ENCODE assay signal across 8 cellular contexts in the genomic region with DNA sequence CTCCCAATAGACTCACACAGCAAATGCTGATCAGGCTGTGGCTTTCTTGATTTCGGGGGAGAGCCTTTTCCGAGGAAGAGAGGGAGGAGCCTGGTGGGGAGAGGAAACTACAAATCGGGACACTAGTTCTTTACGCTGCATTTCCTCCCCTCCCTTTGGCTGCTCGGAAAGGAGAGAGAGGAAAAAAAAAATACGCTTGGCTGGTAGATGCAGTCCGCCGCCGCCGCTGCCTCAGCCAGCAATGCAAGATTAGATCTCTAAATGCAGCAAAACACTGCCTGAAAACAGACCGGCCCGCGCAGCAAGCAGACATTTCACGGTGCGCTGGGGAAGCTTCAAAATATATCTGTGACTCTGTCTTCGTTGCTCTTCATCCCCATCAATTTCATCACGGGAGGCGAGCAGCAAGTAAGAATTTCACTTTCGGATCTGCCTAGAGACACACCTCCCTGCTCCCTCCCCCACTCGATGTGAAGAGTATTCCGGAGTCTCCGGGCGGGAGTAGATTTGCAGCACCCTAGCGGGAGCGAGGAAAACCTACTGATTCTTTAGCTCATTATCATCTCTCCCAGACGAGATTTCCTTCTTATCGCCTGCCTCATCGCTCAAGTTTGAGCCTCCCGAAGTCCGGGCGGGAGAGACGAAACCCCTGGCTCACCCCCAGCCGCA. TPM values are rescaled to one million over a fixed set of nuclear protein-coding genes. Genes with fewer than 3 reads are reported as not detected.
DNase-seq lines count a peak whose midpoint lies in the region; ATAC-seq lines count a peak whose summit lies in the region.

A gene with protein sequence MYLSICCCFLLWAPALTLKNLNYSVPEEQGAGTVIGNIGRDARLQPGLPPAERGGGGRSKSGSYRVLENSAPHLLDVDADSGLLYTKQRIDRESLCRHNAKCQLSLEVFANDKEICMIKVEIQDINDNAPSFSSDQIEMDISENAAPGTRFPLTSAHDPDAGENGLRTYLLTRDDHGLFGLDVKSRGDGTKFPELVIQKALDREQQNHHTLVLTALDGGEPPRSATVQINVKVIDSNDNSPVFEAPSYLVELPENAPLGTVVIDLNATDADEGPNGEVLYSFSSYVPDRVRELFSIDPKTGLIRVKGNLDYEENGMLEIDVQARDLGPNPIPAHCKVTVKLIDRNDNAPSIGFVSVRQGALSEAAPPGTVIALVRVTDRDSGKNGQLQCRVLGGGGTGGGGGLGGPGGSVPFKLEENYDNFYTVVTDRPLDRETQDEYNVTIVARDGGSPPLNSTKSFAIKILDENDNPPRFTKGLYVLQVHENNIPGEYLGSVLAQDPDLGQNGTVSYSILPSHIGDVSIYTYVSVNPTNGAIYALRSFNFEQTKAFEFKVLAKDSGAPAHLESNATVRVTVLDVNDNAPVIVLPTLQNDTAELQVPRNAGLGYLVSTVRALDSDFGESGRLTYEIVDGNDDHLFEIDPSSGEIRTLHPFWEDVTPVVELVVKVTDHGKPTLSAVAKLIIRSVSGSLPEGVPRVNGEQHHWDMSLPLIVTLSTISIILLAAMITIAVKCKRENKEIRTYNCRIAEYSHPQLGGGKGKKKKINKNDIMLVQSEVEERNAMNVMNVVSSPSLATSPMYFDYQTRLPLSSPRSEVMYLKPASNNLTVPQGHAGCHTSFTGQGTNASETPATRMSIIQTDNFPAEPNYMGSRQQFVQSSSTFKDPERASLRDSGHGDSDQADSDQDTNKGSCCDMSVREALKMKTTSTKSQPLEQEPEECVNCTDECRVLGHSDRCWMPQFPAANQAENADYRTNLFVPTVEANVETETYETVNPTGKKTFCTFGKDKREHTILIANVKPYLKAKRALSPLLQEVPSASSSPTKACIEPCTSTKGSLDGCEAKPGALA (N-terminal part only) (plus strand): TSS at position 138 of the 669 bp plus-strand sequence. CDS start 803 bp downstream, outside the sequence.

- intact Hi-C loops in cardiac septum (cut with DNase I): loop anchor here (5.0 kb wide), 1 partner anchor 226 kb away; no protein-coding TSS in a partner anchor

- peaks cover 0 to 7% (median 0%) of the 10 kb centered on the region in 3 donors for H3K9me3 Mint-ChIP-seq in IgD-negative memory B cell

- DNase-seq in AG20443 (ENCODE audit: low spot score): peak; percentile 40
- DNase-seq in adipocyte (ENCODE audit: low read depth): peak; percentile 39
- DNase-seq in cardiac septum (ENCODE audit: low spot score): peak; percentile 75
- peak; percentile 73 for DNase-seq in occipital lobe (lab: John Stamatoyannopoulos, UW)
- DNase-seq in NAMALWA (ENCODE audit: low spot score): no peak

- no peak within 1 kb of the TSS for H3K27ac Mint-ChIP-seq in IgD-negative memory B cell

- H3K4me1 Mint-ChIP-seq in IgD-negative memory B cell: peaks cover 0 to 16% (median 2%) of the 10 kb centered on the region in 3 donors

- H3K9me3 ChIP-seq in adipocyte (ENCODE audit: control insufficient read depth, low read length): peaks cover 11% of the 10 kb centered on the region

- peaks cover 52% of the 10 kb centered on the region for H3K27me3 Mint-ChIP-seq in IgD-negative memory B cell

- H3K36me3 Mint-ChIP-seq in IgD-negative memory B cell: no peaks in the 10 kb centered on the region

- H3K9ac ChIP-seq in adipocyte (ENCODE audit: low read length): no peak within 1 kb of the TSS

- H3K4me3 ChIP-seq in adipocyte (ENCODE audit: low read length): peak within 1 kb of the TSS; percentile 79

- no peak for ATAC-seq in HG03378 (IDR thresholded peaks at IDR 0.05; ENCODE audit: unreplicated experiment)
- no peak for ATAC-seq in GM21786 (IDR thresholded peaks at IDR 0.05; ENCODE audit: unreplicated experiment)

- H3K4me1 ChIP-seq in adipocyte (ENCODE audit: control insufficient read depth, insufficient read depth, low read length): peaks cover 31% of the 10 kb centered on the region

- peak within 1 kb of the TSS; percentile 60 to 83 (median 75) for H3K4me3 Mint-ChIP-seq in IgD-negative memory B cell

- peaks cover 71% of the 10 kb centered on the region for H3K27me3 ChIP-seq in adipocyte (replicated peaks; ENCODE audit: control insufficient read depth, insufficient read depth, low read length)

- H3K36me3 ChIP-seq in adipocyte (ENCODE audit: control insufficient read depth, insufficient read depth, low read length, severe bottlenecking): no peaks in the 10 kb centered on the region

RNA-seq across cellular contexts. Expression of the gene that starts here (rescaled TPM):
- not detected for polyA plus RNA-seq in IgD-negative memory B cell
- total RNA-seq in cardiac septum: 7.3 TPM
- 21.1 TPM for total RNA-seq in occipital lobe
